In the genomic region with DNA sequence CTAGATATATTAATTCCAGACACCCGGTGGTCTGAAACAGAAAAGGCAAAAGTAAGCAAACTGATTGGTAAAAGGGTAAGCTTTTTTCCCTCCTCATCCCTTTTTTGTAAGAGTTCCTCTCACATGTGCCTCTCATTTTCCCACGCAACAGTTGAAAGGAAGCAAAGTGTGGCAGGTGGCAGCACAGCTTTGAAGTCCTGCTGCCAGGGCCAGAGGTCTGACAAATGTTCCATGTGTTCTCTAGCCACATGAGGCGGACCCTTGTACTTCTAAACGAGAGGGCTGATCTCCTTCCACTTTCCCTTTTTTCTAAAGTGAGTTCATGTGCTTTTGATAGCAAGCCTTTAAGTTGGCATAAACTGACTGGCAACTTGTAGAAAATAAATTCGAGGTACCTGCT, we compare ENCODE assay signal across 17 cellular contexts.
"Had no signal": no experiment of that assay in that cellular context is flagged by ENCODE, and none has a peak within 500 bp of the region (broad histone marks: within the 10 kb centered on the region; RNA-seq: fewer than 3 reads in every experiment).

No MANE protein-coding gene starts in this region.

- H3K4me2 ChIP-seq: KMS-11 had no signal

- DNase-seq: activated CD4-positive, alpha-beta memory T cell treated with anti-CD3 and anti-CD28 coated beads for 36 hours; activated CD4-positive, CD25-positive, alpha-beta regulatory T cell; activated gamma-delta T cell treated with Interleukin-2 at 50 U/mL for 16 hours; activated naive CD4-positive, alpha-beta T cell treated with anti-CD3 and anti-CD28 coated beads, Interleukin-2, amount 10 ng/mL, durations not matched to agents 7 days and 5 days; activated naive CD8-positive, alpha-beta T cell treated with anti-CD3 and anti-CD28 coated beads for 36 hours; activated T-cell treated with anti-CD3 and anti-CD28 coated beads for 4 hours; cerebellar nuclear complex; NCI-H1105; NCI-H1436; NCI-H1694 treated with DMSO at 0.1 percent for 48 hours; NCI-H510A; NCI-H526 treated with DMSO at 0.1 percent for 48 hours; SHP77 treated with DMSO at 0.1 percent for 48 hours; T-helper 1 cell had no signal

- ATAC-seq: activated T-cell treated with anti-CD3 and anti-CD28 coated beads, Interleukin-2, amount 50 U/mL, for 72 hours had no signal

- H3K27ac ChIP-seq: KMS-11, VCaP had no signal
